In genomic region chr2:24785704-24786321, GRCh38 we compare ENCODE assay signal across 1 cellular context.
TF ChIP-seq lines count a peak whose summit lies in the region.

No MANE protein-coding gene starts in this region.

TF ChIP-seq in GM23338, 12 proteins besides CTCF, POLR2A, EP300 and RAD21 (continued from another document):
- TF ChIP-seq REST (IDR thresholded peaks at IDR 0.05; ENCODE audit: unreplicated experiment) = no peak
